In the genomic region with DNA sequence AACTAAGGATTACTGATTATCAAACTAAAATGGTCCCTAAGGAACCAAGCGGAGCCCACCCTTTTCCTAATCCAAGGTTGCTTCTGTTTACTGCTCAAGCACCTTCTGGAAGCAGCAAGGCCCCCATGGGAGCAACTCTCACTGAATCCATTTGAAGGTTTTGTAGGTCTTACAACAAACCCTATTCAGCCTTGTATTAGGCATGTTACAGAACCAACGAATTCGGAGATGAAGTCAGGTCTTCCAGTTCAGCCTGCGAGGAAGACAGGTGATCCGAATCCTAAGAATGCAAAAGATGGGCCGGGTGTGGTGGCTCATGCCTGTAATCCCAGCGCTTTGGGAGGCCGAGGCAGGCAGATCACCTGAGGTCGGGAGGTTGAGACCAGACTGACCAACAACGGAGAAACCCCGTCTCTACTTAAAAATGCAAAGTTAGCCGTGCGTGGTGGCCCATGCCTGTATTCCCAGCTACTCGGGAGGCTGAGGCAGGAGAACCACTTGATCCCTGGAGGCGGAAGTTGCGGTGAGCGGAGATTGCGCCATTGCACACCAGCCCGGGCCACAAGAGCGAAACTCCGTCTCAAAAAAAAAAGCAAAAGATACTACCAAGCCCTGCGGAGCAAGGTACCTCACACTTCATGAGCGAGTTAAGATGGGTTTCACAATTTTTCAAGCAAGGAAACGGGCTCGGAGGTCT, we compare ENCODE assay signal across 8 cellular contexts. TPM values are rescaled to one million over a fixed set of nuclear protein-coding genes. Genes with fewer than 3 reads are reported as not detected.
DNase-seq lines count a peak whose midpoint lies in the region; ATAC-seq and TF ChIP-seq lines count a peak whose summit lies in the region.
"Had no signal": no experiment of that assay in that cellular context is flagged by ENCODE, and none has a peak within 500 bp of the region (broad histone marks: within the 10 kb centered on the region; RNA-seq: fewer than 3 reads in every experiment).

No MANE protein-coding gene starts in this region.

- H3K4me1 ChIP-seq in HUES64 (ENCODE audit: insufficient read depth, low read length) = peaks cover 7% of the 10 kb centered on the region; the same call in 1 of the 2 replicates

- ATAC-seq in activated naive CD8-positive, alpha-beta T cell treated with anti-CD3 and anti-CD28 coated beads, Interleukin-2, amount 50 U/mL, for 24 hours = no peak
- ATAC-seq in HG02588 (IDR thresholded peaks at IDR 0.05; ENCODE audit: unreplicated experiment) (no peak), HG03378 (IDR thresholded peaks at IDR 0.05; ENCODE audit: unreplicated experiment) (no peak)

- H3K9ac ChIP-seq in HUES64 (ENCODE audit: low read depth, low read length) = peak overlapping the region; percentile 98; the same call in 1 of the 2 replicates

- DNase-seq in activated naive CD8-positive, alpha-beta T cell treated with anti-CD3 and anti-CD28 coated beads, Interleukin-2, amount 50 U/mL, for 24 hours = no peak
- no peak for DNase-seq in kidney epithelial cell (ENCODE audit: low read depth)
- peak in 12 of 49 donors; percentile 7 to 45 (median 23) for DNase-seq in substantia nigra (lab: John Stamatoyannopoulos, UW)
- no peak for DNase-seq in GM10266 (ENCODE audit: extremely low spot score)

- H3K27me3 ChIP-seq in HUES64 (ENCODE audit: insufficient read depth, low read length) (no peaks in the 10 kb centered on the region), kidney epithelial cell (ENCODE audit: control insufficient read depth, insufficient read depth, low read length) (no peaks in the 10 kb centered on the region)

- WGBS in HUES64 = 92% methylated on average over 25 of the region's 25 CpGs

- no peaks in the 10 kb centered on the region for H3K9me3 ChIP-seq in HUES64 (ENCODE audit: insufficient read depth, low read depth, low read length)

- peaks cover 8% of the 10 kb centered on the region for H3K36me3 Mint-ChIP-seq in activated naive CD8-positive, alpha-beta T cell treated with anti-CD3 and anti-CD28 coated beads, Interleukin-2, amount 50 U/mL, for 24 hours (ENCODE audit: low read depth)

- H3K4me3 ChIP-seq in HUES64 (ENCODE audit: low read length) (peak overlapping the region; percentile 83), kidney epithelial cell (ENCODE audit: low read depth, low read length) (peak overlapping the region; percentile 58)

- H3K4me1 Mint-ChIP-seq in activated naive CD8-positive, alpha-beta T cell treated with anti-CD3 and anti-CD28 coated beads, Interleukin-2, amount 50 U/mL, for 24 hours = peaks cover 26% of the 10 kb centered on the region

- H3K27ac Mint-ChIP-seq in activated naive CD8-positive, alpha-beta T cell treated with anti-CD3 and anti-CD28 coated beads, Interleukin-2, amount 50 U/mL, for 24 hours = peak overlapping the region; percentile 100

- H3K27ac ChIP-seq in HUES64 (ENCODE audit: low read depth, low read length) = peak overlapping the region; percentile 95
- H3K27ac ChIP-seq in substantia nigra (ENCODE audit: low read depth, low read length, poor library complexity, severe bottlenecking) = peak overlapping the region; percentile 92

- H3K27me3 Mint-ChIP-seq in activated naive CD8-positive, alpha-beta T cell treated with anti-CD3 and anti-CD28 coated beads, Interleukin-2, amount 50 U/mL, for 24 hours = no peaks in the 10 kb centered on the region

- H3K4me3 Mint-ChIP-seq in activated naive CD8-positive, alpha-beta T cell treated with anti-CD3 and anti-CD28 coated beads, Interleukin-2, amount 50 U/mL, for 24 hours = peak overlapping the region; percentile 89

- H3K9me3 Mint-ChIP-seq in activated naive CD8-positive, alpha-beta T cell treated with anti-CD3 and anti-CD28 coated beads, Interleukin-2, amount 50 U/mL, for 24 hours = no peaks in the 10 kb centered on the region

- H3K36me3 ChIP-seq in HUES64 (ENCODE audit: insufficient read depth, low read length) (peaks cover 10% of the 10 kb centered on the region), kidney epithelial cell (ENCODE audit: control insufficient read depth, insufficient read depth, low read length) (no peaks in the 10 kb centered on the region)

- TF ChIP-seq CTCF in kidney epithelial cell (IDR thresholded peaks at IDR 0.05; ENCODE audit: insufficient read depth, low read length, poor library complexity, severe bottlenecking) (no peak), GM10266 (IDR thresholded peaks at IDR 0.05; ENCODE audit: control insufficient read depth, insufficient read depth, low read depth, missing control alignments) (no peak)

RNA-seq across cellular contexts. Expression of gene ZAR1L, which starts 0.7 kb away (rescaled TPM):
- polyA plus RNA-seq in HUES64 (2013, experiment 1 of 2) = not detected
- not detected for polyA plus RNA-seq in HUES64 (2013, experiment 2 of 2)
- total RNA-seq in kidney epithelial cell = 0.14 TPM in 1 of 2 replicates, not detected in the other
- total RNA-seq: renal cortical epithelial cell had no signal

RNA-seq across cellular contexts. Expression of gene BRCA2, which starts 0.9 kb away (rescaled TPM):
- 10.0 TPM for polyA plus RNA-seq in HUES64 (2013, experiment 1 of 2)
- polyA plus RNA-seq in HUES64 (2013, experiment 2 of 2) = 8.7 TPM
- total RNA-seq in kidney epithelial cell = 6.3 and 7.5 TPM in 2 replicates
